In genomic region chr16:74700206-74701040, GRCh38 we compare ENCODE assay signal across 1 cellular context.
A peak's percentile ranks its signal among the peaks of the same experiment; 100 is the strongest.
TF ChIP-seq lines count a peak whose summit lies in the region.

Gene MLKL, minus strand, starts transcription at chr16:74700862. Its CDS starts 5,105 bp downstream, at chr16:74695757.

TF ChIP-seq in GM12878, 131 proteins besides CTCF, POLR2A, EP300 and RAD21 (continued from another document):
- TF ChIP-seq, protein P1, sequence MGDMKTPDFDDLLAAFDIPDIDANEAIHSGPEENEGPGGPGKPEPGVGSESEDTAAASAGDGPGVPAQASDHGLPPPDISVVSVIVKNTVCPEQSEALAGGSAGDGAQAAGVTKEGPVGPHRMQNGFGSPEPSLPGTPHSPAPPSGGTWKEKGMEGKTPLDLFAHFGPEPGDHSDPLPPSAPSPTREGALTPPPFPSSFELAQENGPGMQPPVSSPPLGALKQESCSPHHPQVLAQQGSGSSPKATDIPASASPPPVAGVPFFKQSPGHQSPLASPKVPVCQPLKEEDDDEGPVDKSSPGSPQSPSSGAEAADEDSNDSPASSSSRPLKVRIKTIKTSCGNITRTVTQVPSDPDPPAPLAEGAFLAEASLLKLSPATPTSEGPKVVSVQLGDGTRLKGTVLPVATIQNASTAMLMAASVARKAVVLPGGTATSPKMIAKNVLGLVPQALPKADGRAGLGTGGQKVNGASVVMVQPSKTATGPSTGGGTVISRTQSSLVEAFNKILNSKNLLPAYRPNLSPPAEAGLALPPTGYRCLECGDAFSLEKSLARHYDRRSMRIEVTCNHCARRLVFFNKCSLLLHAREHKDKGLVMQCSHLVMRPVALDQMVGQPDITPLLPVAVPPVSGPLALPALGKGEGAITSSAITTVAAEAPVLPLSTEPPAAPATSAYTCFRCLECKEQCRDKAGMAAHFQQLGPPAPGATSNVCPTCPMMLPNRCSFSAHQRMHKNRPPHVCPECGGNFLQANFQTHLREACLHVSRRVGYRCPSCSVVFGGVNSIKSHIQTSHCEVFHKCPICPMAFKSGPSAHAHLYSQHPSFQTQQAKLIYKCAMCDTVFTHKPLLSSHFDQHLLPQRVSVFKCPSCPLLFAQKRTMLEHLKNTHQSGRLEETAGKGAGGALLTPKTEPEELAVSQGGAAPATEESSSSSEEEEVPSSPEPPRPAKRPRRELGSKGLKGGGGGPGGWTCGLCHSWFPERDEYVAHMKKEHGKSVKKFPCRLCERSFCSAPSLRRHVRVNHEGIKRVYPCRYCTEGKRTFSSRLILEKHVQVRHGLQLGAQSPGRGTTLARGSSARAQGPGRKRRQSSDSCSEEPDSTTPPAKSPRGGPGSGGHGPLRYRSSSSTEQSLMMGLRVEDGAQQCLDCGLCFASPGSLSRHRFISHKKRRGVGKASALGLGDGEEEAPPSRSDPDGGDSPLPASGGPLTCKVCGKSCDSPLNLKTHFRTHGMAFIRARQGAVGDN (IDR thresholded peaks at IDR 0.05): peak; percentile 56; the same call in 1 of the 2 replicates
- TF ChIP-seq RAD51 (IDR thresholded peaks at IDR 0.05) (no peak), YY1 (IDR thresholded peaks at IDR 0.05; ENCODE audit: low read depth, low read length) (no peak), SRF (IDR thresholded peaks at IDR 0.05; ENCODE audit: low read depth in 2 of 2, low read length in 2 of 2) (no peak), TCF12 (IDR thresholded peaks at IDR 0.05; ENCODE audit: low read depth, low read length) (peak; percentile 73), HCFC1 (IDR thresholded peaks at IDR 0.05; ENCODE audit: low read length) (no peak), SUPT20H (IDR thresholded peaks at IDR 0.05; ENCODE audit: borderline replicate concordance, control insufficient read depth, low read depth, low read length) (no peak), BHLHE40 (IDR thresholded peaks at IDR 0.05; ENCODE audit: borderline replicate concordance in 1 of 2, low read depth in 2 of 2, low read length in 1 of 2) (peak; percentile 34 to 77; a peak in 3 of 4 replicates), NR2F1 (conservative IDR thresholded peaks at IDR 0.05) (0 out of 2 replicates have a peak, but pooled peaks have one; percentile 21), IKZF1 (conservative IDR thresholded peaks at IDR 0.05) (peak; percentile 74)
- TF ChIP-seq, protein P2, sequence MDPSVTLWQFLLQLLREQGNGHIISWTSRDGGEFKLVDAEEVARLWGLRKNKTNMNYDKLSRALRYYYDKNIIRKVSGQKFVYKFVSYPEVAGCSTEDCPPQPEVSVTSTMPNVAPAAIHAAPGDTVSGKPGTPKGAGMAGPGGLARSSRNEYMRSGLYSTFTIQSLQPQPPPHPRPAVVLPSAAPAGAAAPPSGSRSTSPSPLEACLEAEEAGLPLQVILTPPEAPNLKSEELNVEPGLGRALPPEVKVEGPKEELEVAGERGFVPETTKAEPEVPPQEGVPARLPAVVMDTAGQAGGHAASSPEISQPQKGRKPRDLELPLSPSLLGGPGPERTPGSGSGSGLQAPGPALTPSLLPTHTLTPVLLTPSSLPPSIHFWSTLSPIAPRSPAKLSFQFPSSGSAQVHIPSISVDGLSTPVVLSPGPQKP (IDR thresholded peaks at IDR 0.05; ENCODE audit: low read depth, low read length): no peak
